12 cellular contexts compared by ENCODE assay signal in the genomic region with DNA sequence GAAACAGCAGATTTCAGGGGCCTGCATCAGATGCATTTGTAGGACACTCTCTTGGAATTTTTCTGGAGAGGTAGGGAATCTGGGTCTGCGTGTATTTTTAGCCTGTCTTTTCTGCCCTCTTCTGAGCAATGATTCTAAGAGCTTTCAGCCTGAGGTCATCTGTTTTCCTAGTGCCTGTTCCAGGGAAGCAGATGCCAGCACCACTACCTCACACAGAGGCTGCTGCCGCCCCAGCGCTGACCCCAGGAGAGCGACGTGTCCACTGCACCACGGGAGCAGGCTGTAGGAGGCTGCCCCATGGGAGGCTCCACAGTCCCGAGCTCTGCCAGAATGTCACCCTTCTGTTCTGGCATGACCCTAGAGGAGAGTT.
DNase-seq lines count a peak whose midpoint lies in the region; ATAC-seq and TF ChIP-seq lines count a peak whose summit lies in the region.
"Had no signal": no experiment of that assay in that cellular context is flagged by ENCODE, and none has a peak within 500 bp of the region (broad histone marks: within the 10 kb centered on the region; RNA-seq: fewer than 3 reads in every experiment).

No MANE protein-coding gene starts in this region.

- H3K4me3 ChIP-seq in ACC112 (ENCODE audit: low read depth, low read length) (no peak overlapping the region), MG63 (no peak overlapping the region), esophagus squamous epithelium (no peak overlapping the region)

- H3K9me3 ChIP-seq in MG63 (peaks cover 4% of the 10 kb centered on the region; the same call in 1 of the 2 replicates), esophagus squamous epithelium (no peaks in the 10 kb centered on the region)
- H3K9me3 ChIP-seq: BE2C had no signal

- H3K4me1 ChIP-seq in ACC112 (ENCODE audit: control insufficient read depth, insufficient read depth, low read length, unreplicated experiment) (peaks cover 22% of the 10 kb centered on the region), esophagus squamous epithelium (peaks cover 0 to 22% (median 7%) of the 10 kb centered on the region in 3 donors)
- H3K4me1 ChIP-seq: BE2C had no signal

- H3K36me3 ChIP-seq in ACC112 (ENCODE audit: insufficient read depth, low read length) (no peaks in the 10 kb centered on the region), MG63 (no peaks in the 10 kb centered on the region), esophagus squamous epithelium (no peaks in the 10 kb centered on the region)
- H3K36me3 ChIP-seq: BE2C had no signal

- H2AFZ ChIP-seq in ACC112 (ENCODE audit: low read length, unreplicated experiment) = no peak overlapping the region

- ATAC-seq in HG02623 (IDR thresholded peaks at IDR 0.05; ENCODE audit: unreplicated experiment) = no peak
- ATAC-seq in HG02759 (IDR thresholded peaks at IDR 0.05; ENCODE audit: unreplicated experiment) = no peak
- ATAC-seq in HG02852 (IDR thresholded peaks at IDR 0.05; ENCODE audit: unreplicated experiment) = no peak
- ATAC-seq in GM18873 (IDR thresholded peaks at IDR 0.05; ENCODE audit: low FRiP score, unreplicated experiment) = no peak

- peak; percentile 97 for DNase-seq in MG63
- no peak for DNase-seq in esophagus squamous epithelium (lab: John Stamatoyannopoulos, UW)
- peak; percentile 75 for DNase-seq in myocyte (ENCODE audit: low read depth)
- DNase-seq: activated naive CD8-positive, alpha-beta T cell treated with anti-CD3 and anti-CD28 coated beads for 36 hours; BE2C; NCI-H69 had no signal

- no peak for TF ChIP-seq POLR2A in esophagus squamous epithelium (IDR thresholded peaks at IDR 0.05)

- intact Hi-C loops in esophagus squamous epithelium (cut with DNase I) = no loop called here

- H3K27ac ChIP-seq in ACC112 (ENCODE audit: low read depth, low read length) (peak overlapping the region; percentile 42), esophagus squamous epithelium (peak overlapping the region in 3 of 4 donors; percentile 55 to 79 (median 63))
- H3K27ac ChIP-seq: VCaP had no signal

- no peaks in the 10 kb centered on the region for H3K79me2 ChIP-seq in ACC112 (ENCODE audit: control insufficient read depth, insufficient read depth, low read length, unreplicated experiment)

- TF ChIP-seq CTCF in esophagus squamous epithelium (IDR thresholded peaks at IDR 0.05) = no peak

- WGBS in esophagus squamous epithelium, 2 donors = 49 to 54% methylated on average over 1 to 5 of the region's 7 CpGs

- H3K27me3 ChIP-seq in ACC112 (ENCODE audit: insufficient read depth, low read length) = no peaks in the 10 kb centered on the region; the same call in 1 of the 2 replicates
- H3K27me3 ChIP-seq in MG63 = no peaks in the 10 kb centered on the region
- H3K27me3 ChIP-seq in esophagus squamous epithelium = no peaks in the 10 kb centered on the region
- H3K27me3 ChIP-seq: BE2C had no signal
